ENCODE assay signal across 17 cellular contexts in the genomic region with DNA sequence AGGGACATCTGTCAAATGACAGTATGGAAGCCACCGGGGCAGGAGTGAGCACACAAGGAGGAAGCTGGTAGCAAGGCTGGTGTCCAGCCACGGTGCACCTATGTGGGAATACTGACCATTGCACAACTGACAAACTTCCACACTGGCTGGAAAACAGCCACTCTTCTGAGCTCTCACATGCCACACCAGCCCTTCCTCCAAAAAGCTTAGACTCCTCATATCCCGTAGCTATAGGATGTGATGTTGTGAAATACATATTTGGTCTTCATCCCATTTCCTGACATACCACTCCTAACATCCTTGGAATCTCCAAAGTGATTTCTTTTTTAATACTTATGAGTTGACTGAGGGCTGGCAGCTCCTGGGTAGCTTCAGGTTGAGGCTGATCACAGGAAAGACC.
A peak's percentile ranks its signal among the peaks of the same experiment; 100 is the strongest.
DNase-seq lines count a peak whose midpoint lies in the region; ATAC-seq and TF ChIP-seq lines count a peak whose summit lies in the region.
"Had no signal": no experiment of that assay in that cellular context is flagged by ENCODE, and none has a peak within 500 bp of the region (broad histone marks: within the 10 kb centered on the region; RNA-seq: fewer than 3 reads in every experiment).

No MANE protein-coding gene starts in this region.

- no peak overlapping the region for H3K23ac ChIP-seq in IMR-90 (ENCODE audit: low read depth, low read length)

- H3K4me2 ChIP-seq in GM23248 (ENCODE audit: unreplicated experiment) (no peak overlapping the region), IMR-90 (ENCODE audit: low read depth, low read length) (no peak overlapping the region)

- no peak overlapping the region for H3K27ac ChIP-seq in GM23248
- H3K27ac ChIP-seq in IMR-90 (ENCODE audit: insufficient read depth, low read length), result no peak overlapping the region
- no peak overlapping the region for H3K27ac ChIP-seq in SJCRH30
- H3K27ac ChIP-seq: 22Rv1 had no signal

- dilution Hi-C loops in IMR-90 (cut with HindIII; ENCODE audit: low sequenced_read_pairs, unreplicated experiment), result no loop called here

- TF ChIP-seq POLR2A in IMR-90 (IDR thresholded peaks at IDR 0.05; ENCODE audit: low read depth, low read length), result no peak

- no peak overlapping the region for H3K4me3 ChIP-seq in AG04449 (ENCODE audit: low read depth, low read length)
- no peak overlapping the region for H3K4me3 ChIP-seq in GM23248
- H3K4me3 ChIP-seq in IMR-90 (ENCODE audit: insufficient read depth, low read depth, low read length), result no peak overlapping the region
- H3K4me3 ChIP-seq in SJCRH30, result no peak overlapping the region
- H3K4me3 ChIP-seq: GM12878 had no signal

- no peak overlapping the region for H4K5ac ChIP-seq in IMR-90 (ENCODE audit: low read depth, low read length)

- H4K20me1 ChIP-seq in GM23248 (ENCODE audit: insufficient read depth), result no peaks in the 10 kb centered on the region
- no peaks in the 10 kb centered on the region for H4K20me1 ChIP-seq in IMR-90 (ENCODE audit: insufficient read depth, low read length)

- H3K9me3 ChIP-seq in GM23248 (ENCODE audit: low read depth) (no peaks in the 10 kb centered on the region), IMR-90 (ENCODE audit: control insufficient read depth, insufficient read depth, low read length) (no peaks in the 10 kb centered on the region; the same call in 1 of the 2 replicates), SJCRH30 (replicated peaks) (0 out of 2 replicates have a peak, but pooled peaks cover 5% of the 10 kb centered on the region)

- no peak overlapping the region for H3K14ac ChIP-seq in IMR-90 (replicated peaks; ENCODE audit: low read depth, low read length)

- POLR2A ChIA-PET in AG04449 (lab: Yijun Ruan, JAX) (interaction anchor here (1.1 kb wide), 1 partner anchor 11 kb away, joined by 3 read pairs; no protein-coding TSS in a partner anchor), IMR-90 (lab: Charles Lee; ENCODE audit: unreplicated experiment) (no interaction called here)

- H2BK20ac ChIP-seq in IMR-90 (ENCODE audit: low read depth, low read length), result no peak overlapping the region

- H3K27me3 ChIP-seq in GM23248 (replicated peaks; ENCODE audit: insufficient read depth), result no peaks in the 10 kb centered on the region
- H3K27me3 ChIP-seq in IMR-90 (ENCODE audit: control insufficient read depth, insufficient read depth, low read length), result peaks cover 10% of the 10 kb centered on the region
- H3K27me3 ChIP-seq in SJCRH30, result no peaks in the 10 kb centered on the region

- H4K91ac ChIP-seq in IMR-90 (ENCODE audit: insufficient read depth, low read depth, low read length), result no peak overlapping the region; the same call in 1 of the 2 replicates

- H3K79me2 ChIP-seq in GM23248 (ENCODE audit: insufficient read depth), result no peaks in the 10 kb centered on the region

- CTCF ChIA-PET in AG04449 (lab: Yijun Ruan, JAX), result interaction anchor here (2.0 kb wide), 1 partner anchor 113 kb away, joined by 7 read pairs; no protein-coding TSS in a partner anchor
- CTCF ChIA-PET in IMR-90 (lab: Yijun Ruan, JAX), result no interaction called here

- H3K79me1 ChIP-seq in IMR-90 (ENCODE audit: low read depth in 1 of 2, low read length in 2 of 2), result no peaks in the 10 kb centered on the region

- no peak overlapping the region for H3K18ac ChIP-seq in IMR-90 (ENCODE audit: low read depth, low read length)

- no peak overlapping the region for H2BK15ac ChIP-seq in IMR-90 (ENCODE audit: low read depth, low read length)

- no peak overlapping the region for H4K8ac ChIP-seq in IMR-90 (ENCODE audit: low read depth in 2 of 2, low read length in 2 of 2)

- no peak for TF ChIP-seq CTCF in AG04449 (IDR thresholded peaks at IDR 0.05; ENCODE audit: insufficient read depth, low read length, missing control alignments)
- TF ChIP-seq CTCF in IMR-90 (conservative IDR thresholded peaks at IDR 0.05; ENCODE audit: low read depth, low read length), result no peak

- H3K9ac ChIP-seq in GM23248, result no peak overlapping the region
- no peak overlapping the region for H3K9ac ChIP-seq in IMR-90 (ENCODE audit: low read depth, low read length)

- DNase-seq in AG04449 (ENCODE audit: low read depth, low spot score) (peak; percentile 46), EH (ENCODE audit: low read depth) (peak; percentile 65), GM23248 (peak; percentile 7), IMR-90 (peak; percentile 53), SJCRH30 (no peak), GM19238 (ENCODE audit: insufficient read length, low spot score) (no peak)
- DNase-seq: C1 segment of cervical spinal cord; Caco-2; CD4-positive, alpha-beta memory T cell; DMS 273 treated with DMSO at 0.1 percent for 48 hours; DMS79; GOT3; HCEC 1CT had no signal

- no peak overlapping the region for H2AK9ac ChIP-seq in IMR-90 (replicated peaks; ENCODE audit: low read depth, low read length, poor library complexity)

- H2BK120ac ChIP-seq in IMR-90 (ENCODE audit: low read depth, low read length), result no peak overlapping the region

- no peak overlapping the region for H3K56ac ChIP-seq in IMR-90 (ENCODE audit: extremely low read depth, insufficient read depth, low read length)

- no peak overlapping the region for H2AK5ac ChIP-seq in IMR-90 (ENCODE audit: low read depth, low read length)

- ATAC-seq in IMR-90 (ENCODE audit: low read depth) (no peak), HG03457 (IDR thresholded peaks at IDR 0.05; ENCODE audit: unreplicated experiment) (no peak), HG03139 (IDR thresholded peaks at IDR 0.05; ENCODE audit: unreplicated experiment) (no peak)
- ATAC-seq: GM12878 had no signal

- BruUV-seq in IMR-90 (replicated peaks; lab: Mats Ljungman, UMichigan), result no TSS peak

- in situ Hi-C loops in GM23248 (cut with MboI) (no loop called here), IMR-90 (cut with MboI; ENCODE audit: low sequenced_read_pairs) (no loop called here)

- 44 to 54% methylated on average over 3 of the region's 3 CpGs for WGBS in GM23248 (ENCODE audit: low coverage in 1 of 2, low lambda C conversion rate in 2 of 2, missing lambda C conversion rate in 2 of 2), 2 experiments
- WGBS in IMR-90 (ENCODE audit: extremely low coverage in 2 of 2, insufficient read length in 1 of 2), 2 experiments, result no CpG with 5 or more reads among the region's 3 CpGs

- H3F3A ChIP-seq in GM23248 (ENCODE audit: insufficient read depth), result no peaks in the 10 kb centered on the region

- no peak overlapping the region for H2AFZ ChIP-seq in GM23248
- no peak overlapping the region for H2AFZ ChIP-seq in IMR-90 (replicated peaks; ENCODE audit: low read length, poor library complexity)

- no peak overlapping the region for H2BK5ac ChIP-seq in IMR-90 (ENCODE audit: low read depth, low read length, poor library complexity, severe bottlenecking)

- H3K4me1 ChIP-seq in GM23248 (ENCODE audit: insufficient read depth), result no peaks in the 10 kb centered on the region
- peaks cover 2% of the 10 kb centered on the region; the same call in 1 of the 2 replicates for H3K4me1 ChIP-seq in IMR-90 (ENCODE audit: control insufficient read depth, insufficient read depth, low read length)
- H3K4me1 ChIP-seq in SJCRH30, result no peaks in the 10 kb centered on the region

- intact Hi-C loops in IMR-90 (cut with micrococcal nuclease), result no loop called here

- H3K9me2 ChIP-seq in GM23248 (ENCODE audit: insufficient read depth), result no peaks in the 10 kb centered on the region

- no peak overlapping the region for H3K4ac ChIP-seq in IMR-90 (ENCODE audit: low read depth, low read length)

- no peak for TF ChIP-seq RAD21 in IMR-90 (IDR thresholded peaks at IDR 0.05; ENCODE audit: low read length)

- no peaks in the 10 kb centered on the region for H3K36me3 ChIP-seq in GM23248 (ENCODE audit: low read depth)
- no peaks in the 10 kb centered on the region for H3K36me3 ChIP-seq in IMR-90 (ENCODE audit: control insufficient read depth, insufficient read depth, low read length)
- H3K36me3 ChIP-seq in SJCRH30, result no peaks in the 10 kb centered on the region

- H3K9me1 ChIP-seq in IMR-90 (ENCODE audit: insufficient read depth, low read length), result no peaks in the 10 kb centered on the region

TF ChIP-seq in IMR-90, 13 proteins besides CTCF, POLR2A, EP300 and RAD21:
- peak; percentile 77 for TF ChIP-seq CEBPB (IDR thresholded peaks at IDR 0.05; ENCODE audit: low read depth, low read length)
- TF ChIP-seq, protein P1, sequence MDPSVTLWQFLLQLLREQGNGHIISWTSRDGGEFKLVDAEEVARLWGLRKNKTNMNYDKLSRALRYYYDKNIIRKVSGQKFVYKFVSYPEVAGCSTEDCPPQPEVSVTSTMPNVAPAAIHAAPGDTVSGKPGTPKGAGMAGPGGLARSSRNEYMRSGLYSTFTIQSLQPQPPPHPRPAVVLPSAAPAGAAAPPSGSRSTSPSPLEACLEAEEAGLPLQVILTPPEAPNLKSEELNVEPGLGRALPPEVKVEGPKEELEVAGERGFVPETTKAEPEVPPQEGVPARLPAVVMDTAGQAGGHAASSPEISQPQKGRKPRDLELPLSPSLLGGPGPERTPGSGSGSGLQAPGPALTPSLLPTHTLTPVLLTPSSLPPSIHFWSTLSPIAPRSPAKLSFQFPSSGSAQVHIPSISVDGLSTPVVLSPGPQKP (IDR thresholded peaks at IDR 0.05; ENCODE audit: borderline replicate concordance, low read depth, low read length), result no peak
- TF ChIP-seq USF2 (IDR thresholded peaks at IDR 0.05; ENCODE audit: low read depth, low read length), result no peak
- TF ChIP-seq CHD1 (IDR thresholded peaks at IDR 0.05; ENCODE audit: low read depth, low read length), result no peak
- no peak for TF ChIP-seq MXI1 (IDR thresholded peaks at IDR 0.05; ENCODE audit: borderline replicate concordance, low read depth, low read length)
- no peak for TF ChIP-seq NFE2L2 (IDR thresholded peaks at IDR 0.05; ENCODE audit: low read depth, low read length)
- no peak for TF ChIP-seq MAFK (IDR thresholded peaks at IDR 0.05; ENCODE audit: low read depth, low read length)
- no peak for TF ChIP-seq SMC3 (IDR thresholded peaks at IDR 0.05; ENCODE audit: low read depth, low read length)
TF ChIP-seq in IMR-90: peak in this region for 1.

Comparison
In these comparisons a context has a peak if more than half of its experiments do, and no peak if none do; other contexts are left out.
1. DNase-seq: peak in AG04449 (single experiment), EH (single experiment), GM23248 (single experiment) and IMR-90 (single experiment); none in SJCRH30 (0 of 2) and GM19238 (single experiment).